1 cellular context compared by ENCODE assay signal in the genomic region with DNA sequence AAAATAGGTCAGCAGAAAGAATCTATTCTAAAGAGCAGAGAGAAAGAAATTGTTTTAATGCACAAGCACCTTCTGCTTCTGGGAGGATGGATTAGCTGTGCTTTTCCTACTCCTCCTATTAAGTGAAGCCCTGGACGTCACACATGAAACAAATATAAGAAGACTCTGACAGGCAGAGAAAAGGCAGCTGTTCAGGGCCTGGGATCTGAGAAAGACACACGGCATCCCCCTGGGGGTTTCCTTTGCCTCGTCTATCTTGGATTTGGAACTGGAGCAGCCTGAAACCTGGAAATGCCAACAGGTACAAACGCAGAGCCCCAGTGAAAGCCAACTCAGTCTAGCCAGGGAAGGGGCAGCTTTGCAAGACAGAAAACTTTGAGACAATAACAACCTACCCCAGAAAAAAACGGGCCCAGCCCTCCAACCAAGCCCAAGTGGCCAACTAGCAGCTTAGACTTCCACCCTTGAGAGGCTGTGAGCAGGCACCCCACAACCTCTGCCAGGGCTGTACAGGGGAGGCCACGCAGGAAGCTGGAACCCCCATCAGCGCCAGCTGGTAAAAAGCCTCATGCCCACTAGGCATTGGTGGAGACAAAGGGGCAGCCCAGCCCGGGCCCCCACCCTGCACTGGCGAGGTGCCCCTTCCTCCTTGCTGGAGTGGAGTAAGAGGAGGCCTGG.
TF ChIP-seq lines count a peak whose summit lies in the region.

No MANE protein-coding gene starts in this region.

TF ChIP-seq in H1, 55 proteins besides CTCF, POLR2A, EP300 and RAD21:
- TF ChIP-seq SIN3A (conservative IDR thresholded peaks at IDR 0.05 in 1 of 2, IDR thresholded peaks at IDR 0.05 in 1 of 2; ENCODE audit: low read depth in 1 of 2, low read length in 2 of 2) (no peak), EZH2 (IDR thresholded peaks at IDR 0.05; ENCODE audit: low read depth, low read length, severe bottlenecking) (no peak), CBX5 (IDR thresholded peaks at IDR 0.05; ENCODE audit: low read depth, low read length) (no peak), ZNF274 (IDR thresholded peaks at IDR 0.05; ENCODE audit: borderline replicate concordance, extremely low read depth, low read length) (no peak), CREB1 (IDR thresholded peaks at IDR 0.05) (no peak), JUND (IDR thresholded peaks at IDR 0.05; ENCODE audit: low read length) (no peak), RFX5 (IDR thresholded peaks at IDR 0.05; ENCODE audit: borderline replicate concordance, low read depth, low read length) (no peak), CEBPB (IDR thresholded peaks at IDR 0.05; ENCODE audit: low read depth, low read length) (no peak), POU5F1 (IDR thresholded peaks at IDR 0.05; ENCODE audit: low read depth, low read length) (no peak), SIX5 (IDR thresholded peaks at IDR 0.05; ENCODE audit: low read depth, low read length) (no peak), SIRT6 (IDR thresholded peaks at IDR 0.05; ENCODE audit: low read length) (no peak), KDM5A (IDR thresholded peaks at IDR 0.05; ENCODE audit: low read length) (no peak), TAF1 (IDR thresholded peaks at IDR 0.05; ENCODE audit: low read depth, low read length) (no peak), NRF1 (IDR thresholded peaks at IDR 0.05; ENCODE audit: low read depth, low read length) (no peak), MAFK (IDR thresholded peaks at IDR 0.05; ENCODE audit: low read depth, low read length) (no peak), SP1 (IDR thresholded peaks at IDR 0.05; ENCODE audit: low read depth, low read length) (no peak)
- TF ChIP-seq, protein P1, sequence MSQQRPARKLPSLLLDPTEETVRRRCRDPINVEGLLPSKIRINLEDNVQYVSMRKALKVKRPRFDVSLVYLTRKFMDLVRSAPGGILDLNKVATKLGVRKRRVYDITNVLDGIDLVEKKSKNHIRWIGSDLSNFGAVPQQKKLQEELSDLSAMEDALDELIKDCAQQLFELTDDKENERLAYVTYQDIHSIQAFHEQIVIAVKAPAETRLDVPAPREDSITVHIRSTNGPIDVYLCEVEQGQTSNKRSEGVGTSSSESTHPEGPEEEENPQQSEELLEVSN (IDR thresholded peaks at IDR 0.05) = no peak
TF ChIP-seq in H1: peak in this region for 0.
